Comparison of ENCODE assay signal across 33 cellular contexts in the genomic region with DNA sequence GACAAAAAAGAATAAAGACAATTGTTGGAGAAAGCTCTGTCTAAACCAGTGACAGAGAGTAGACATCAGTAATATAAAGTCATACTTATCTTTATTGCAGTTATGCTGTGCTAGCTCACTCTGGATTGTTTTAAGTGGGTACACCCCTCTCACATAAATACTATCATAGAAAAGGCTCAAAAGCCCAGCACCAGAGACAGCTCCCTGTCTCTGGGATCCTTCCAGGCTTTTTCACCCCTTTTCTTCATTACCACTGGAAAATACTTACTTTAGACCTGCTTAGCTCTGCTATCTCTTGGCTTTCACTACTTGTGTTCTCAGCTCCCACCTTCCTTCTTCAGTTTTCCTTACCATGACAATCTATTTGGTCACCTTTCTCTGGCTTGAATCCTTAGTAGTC.
"Had no signal": no experiment of that assay in that cellular context is flagged by ENCODE, and none has a peak within 500 bp of the region (broad histone marks: within the 10 kb centered on the region; RNA-seq: fewer than 3 reads in every experiment).

No MANE protein-coding gene starts in this region.

- H3K36me3 ChIP-seq: ascending aorta, brain microvascular endothelial cell, esophagus muscularis mucosa, gastrocnemius medialis, WERI-Rb-1 had no signal

- H3K36me3 Mint-ChIP-seq: activated naive CD4-positive, alpha-beta T cell treated with anti-CD3 and anti-CD28 coated beads, Interleukin-2, amount 10 ng/mL, durations not matched to agents 7 days and 5 days; activated naive CD8-positive, alpha-beta T cell treated with anti-CD3 and anti-CD28 coated beads, Interleukin-2, amount 10 ng/mL, durations not matched to agents 7 days and 5 days had no signal

- DNase-seq: activated B cell treated with CpG ODN at 0.5 μM for 24 hours; activated CD4-positive, alpha-beta T cell treated with anti-CD3 and anti-CD28 coated beads for 48 hours; activated CD4-positive, alpha-beta T cell treated with anti-CD3 and anti-CD28 coated beads, Interleukin-2, amount 50 U/mL, for 1 hour; activated CD4-positive, alpha-beta T cell treated with anti-CD3 and anti-CD28 coated beads, Interleukin-2, amount 50 U/mL, for 48 hours; activated CD8-positive, alpha-beta memory T cell treated with anti-CD3 and anti-CD28 coated beads for 24 hours; activated CD8-positive, alpha-beta memory T cell treated with anti-CD3 and anti-CD28 coated beads, Interleukin-2, amount 50 U/mL, for 48 hours; activated CD8-positive, alpha-beta T cell treated with anti-CD3 and anti-CD28 coated beads for 36 hours; activated gamma-delta T cell; activated naive CD4-positive, alpha-beta T cell; activated naive CD4-positive, alpha-beta T cell treated with anti-CD3 and anti-CD28 coated beads, Interleukin-2, amount 10 ng/mL, durations not matched to agents 7 days and 5 days; activated naive CD8-positive, alpha-beta T cell treated with anti-CD3 and anti-CD28 coated beads, Interleukin-2, amount 10 ng/mL, durations not matched to agents 7 days and 5 days; activated T-cell treated with anti-CD3 and anti-CD28 coated beads for 4 hours; activated T-cell treated with anti-CD3 and anti-CD28 coated beads, Interleukin-2, amount 50 U/mL, for 24 hours; activated T-cell treated with anti-CD3 and anti-CD28 coated beads, Interleukin-2, amount 50 U/mL, for 72 hours; brain microvascular endothelial cell; effector CD4-positive, alpha-beta T cell; effector memory CD8-positive, alpha-beta T cell; erythroblast; foreskin keratinocyte; gastrocnemius medialis; T-helper 1 cell; T-helper 17 cell; T1000; WERI-Rb-1 had no signal

- ATAC-seq: activated CD4-positive, CD25-positive, alpha-beta regulatory T cell treated with anti-CD3 and anti-CD28 coated beads, Interleukin-2, amount 50 U/mL, for 24 hours; activated CD8-positive, alpha-beta T cell treated with anti-CD3 and anti-CD28 coated beads for 36 hours; activated naive CD4-positive, alpha-beta T cell treated with anti-CD3 and anti-CD28 coated beads, Interleukin-2, amount 50 U/mL, for 72 hours; activated T-cell treated with anti-CD3 and anti-CD28 coated beads, Interleukin-2, amount 50 U/mL, for 72 hours; effector memory CD8-positive, alpha-beta T cell; foreskin keratinocyte; gastrocnemius medialis; T-helper 17 cell had no signal

- H3K9me3 ChIP-seq: ascending aorta, esophagus muscularis mucosa, gastrocnemius medialis had no signal

- H3K27me3 ChIP-seq: ascending aorta, brain microvascular endothelial cell, esophagus muscularis mucosa, foreskin keratinocyte, gastrocnemius medialis had no signal

- H3K4me1 ChIP-seq: ascending aorta, esophagus muscularis mucosa, foreskin keratinocyte, gastrocnemius medialis had no signal

- FAIRE-seq: bronchial epithelial cell had no signal

- H3K4me3 ChIP-seq: ascending aorta, coronary artery, esophagus muscularis mucosa, gastrocnemius medialis had no signal

- H3K4me3 Mint-ChIP-seq: activated B cell treated with CpG ODN at 0.5 μM for 24 hours; activated CD8-positive, alpha-beta T cell treated with anti-CD3 and anti-CD28 coated beads for 36 hours; activated naive CD4-positive, alpha-beta T cell treated with anti-CD3 and anti-CD28 coated beads, Interleukin-2, amount 10 ng/mL, durations not matched to agents 7 days and 5 days; activated naive CD8-positive, alpha-beta T cell treated with anti-CD3 and anti-CD28 coated beads, Interleukin-2, amount 10 ng/mL, durations not matched to agents 7 days and 5 days; activated T-cell treated with anti-CD3 and anti-CD28 coated beads, Interleukin-2, amount 50 U/mL, for 24 hours; activated T-cell treated with anti-CD3 and anti-CD28 coated beads, Interleukin-2, amount 50 U/mL, for 72 hours; central memory CD8-positive, alpha-beta T cell; dendritic cell treated with granulocyte-macrophage colony-stimulating factor and Interleukin-4, amounts not matched to agents 40 ng/mL and 50 ng/mL, for 4 days; effector memory CD8-positive, alpha-beta T cell; T-helper 17 cell; T-helper 2 cell treated with Interferon-gamma antibody and Interleukin-4, amounts not matched to agents 5 μg/mL and 100 μg/mL, for 36 hours had no signal

- H3K27ac ChIP-seq: ascending aorta, brain microvascular endothelial cell, coronary artery, esophagus muscularis mucosa, foreskin keratinocyte, gastrocnemius medialis, WERI-Rb-1 had no signal

- H3K27me3 Mint-ChIP-seq: activated B cell treated with CpG ODN at 0.5 μM for 24 hours; activated naive CD4-positive, alpha-beta T cell treated with anti-CD3 and anti-CD28 coated beads, Interleukin-2, amount 10 ng/mL, durations not matched to agents 7 days and 5 days; activated naive CD8-positive, alpha-beta T cell treated with anti-CD3 and anti-CD28 coated beads, Interleukin-2, amount 10 ng/mL, durations not matched to agents 7 days and 5 days; dendritic cell treated with granulocyte-macrophage colony-stimulating factor and Interleukin-4, amounts not matched to agents 40 ng/mL and 50 ng/mL, for 4 days; effector memory CD8-positive, alpha-beta T cell had no signal

- H3K9me3 Mint-ChIP-seq: activated B cell treated with CpG ODN at 0.5 μM for 24 hours; activated CD8-positive, alpha-beta T cell treated with anti-CD3 and anti-CD28 coated beads for 36 hours; activated naive CD4-positive, alpha-beta T cell treated with anti-CD3 and anti-CD28 coated beads, Interleukin-2, amount 10 ng/mL, durations not matched to agents 7 days and 5 days; activated T-cell treated with anti-CD3 and anti-CD28 coated beads, Interleukin-2, amount 50 U/mL, for 24 hours; activated T-cell treated with anti-CD3 and anti-CD28 coated beads, Interleukin-2, amount 50 U/mL, for 72 hours; central memory CD8-positive, alpha-beta T cell; dendritic cell treated with granulocyte-macrophage colony-stimulating factor and Interleukin-4, amounts not matched to agents 40 ng/mL and 50 ng/mL, for 4 days; effector memory CD8-positive, alpha-beta T cell; T-helper 2 cell treated with Interferon-gamma antibody and Interleukin-4, amounts not matched to agents 5 μg/mL and 100 μg/mL, for 36 hours had no signal

- H3K4me1 Mint-ChIP-seq: activated B cell treated with CpG ODN at 0.5 μM for 24 hours; activated naive CD4-positive, alpha-beta T cell treated with anti-CD3 and anti-CD28 coated beads, Interleukin-2, amount 10 ng/mL, durations not matched to agents 7 days and 5 days; activated naive CD8-positive, alpha-beta T cell treated with anti-CD3 and anti-CD28 coated beads, Interleukin-2, amount 10 ng/mL, durations not matched to agents 7 days and 5 days; central memory CD8-positive, alpha-beta T cell; T-helper 17 cell had no signal

- H3K27ac Mint-ChIP-seq: activated B cell treated with CpG ODN at 0.5 μM for 24 hours; activated CD8-positive, alpha-beta T cell treated with anti-CD3 and anti-CD28 coated beads for 36 hours; activated naive CD4-positive, alpha-beta T cell treated with anti-CD3 and anti-CD28 coated beads, Interleukin-2, amount 10 ng/mL, durations not matched to agents 7 days and 5 days; activated naive CD4-positive, alpha-beta T cell treated with anti-CD3 and anti-CD28 coated beads, Interleukin-2, amount 50 U/mL, for 72 hours; activated naive CD8-positive, alpha-beta T cell treated with anti-CD3 and anti-CD28 coated beads, Interleukin-2, amount 10 ng/mL, durations not matched to agents 7 days and 5 days; activated T-cell treated with anti-CD3 and anti-CD28 coated beads, Interleukin-2, amount 50 U/mL, for 24 hours; activated T-cell treated with anti-CD3 and anti-CD28 coated beads, Interleukin-2, amount 50 U/mL, for 72 hours; dendritic cell treated with granulocyte-macrophage colony-stimulating factor and Interleukin-4, amounts not matched to agents 40 ng/mL and 50 ng/mL, for 4 days; effector memory CD8-positive, alpha-beta T cell; T-helper 17 cell; T-helper 2 cell treated with Interferon-gamma antibody and Interleukin-4, amounts not matched to agents 5 μg/mL and 100 μg/mL, for 36 hours had no signal
